17 cellular contexts compared by ENCODE assay signal in genomic region chr3:70620367-70620766, GRCh38.
DNase-seq lines count a peak whose midpoint lies in the region; ATAC-seq and TF ChIP-seq lines count a peak whose summit lies in the region.
"Had no signal": no experiment of that assay in that cellular context is flagged by ENCODE, and none has a peak within 500 bp of the region (broad histone marks: within the 10 kb centered on the region; RNA-seq: fewer than 3 reads in every experiment).

No MANE protein-coding gene starts in this region.

- H4K20me1 ChIP-seq in mammary epithelial cell (ENCODE audit: insufficient read depth, low read length), result no peaks in the 10 kb centered on the region
- no peaks in the 10 kb centered on the region for H4K20me1 ChIP-seq in neural progenitor cell (ENCODE audit: low read depth)
- H4K20me1 ChIP-seq: BLaER1 had no signal

- CTCF ChIA-PET in mammary epithelial cell (lab: Charles Lee; ENCODE audit: low non-redundant PET), result no interaction called here

- H3K4me1 ChIP-seq in mammary epithelial cell (ENCODE audit: insufficient read depth, low read length), result no peaks in the 10 kb centered on the region
- peaks cover 12% of the 10 kb centered on the region for H3K4me1 ChIP-seq in neural progenitor cell
- no peaks in the 10 kb centered on the region for H3K4me1 ChIP-seq in aorta (ENCODE audit: control insufficient read depth in 1 of 2, insufficient read depth in 2 of 2, low read length in 2 of 2)
- H3K4me1 ChIP-seq: Caco-2 had no signal

- no peak overlapping the region for H3K9ac ChIP-seq in mammary epithelial cell (ENCODE audit: insufficient read depth, low read length)
- H3K9ac ChIP-seq in neural progenitor cell, result no peak overlapping the region
- H3K9ac ChIP-seq: BLaER1, GM23248 had no signal

- no peaks in the 10 kb centered on the region for H3K36me3 Mint-ChIP-seq in neural progenitor cell
- H3K36me3 Mint-ChIP-seq: CD8-positive, alpha-beta memory T cell had no signal

- no peaks in the 10 kb centered on the region for H3K9me3 ChIP-seq in mammary epithelial cell (replicated peaks; ENCODE audit: insufficient read depth, low read length)
- H3K9me3 ChIP-seq in neural progenitor cell (ENCODE audit: low read depth), result no peaks in the 10 kb centered on the region
- no peaks in the 10 kb centered on the region for H3K9me3 ChIP-seq in aorta (ENCODE audit: control insufficient read depth, low read length)
- H3K9me3 ChIP-seq: BLaER1, Caco-2 had no signal

- H3K4me1 Mint-ChIP-seq in neural progenitor cell, result no peaks in the 10 kb centered on the region
- H3K4me1 Mint-ChIP-seq: CD8-positive, alpha-beta memory T cell had no signal

- in situ Hi-C loops in T47D (cut with HindIII; ENCODE audit: low pct_unique_long_range_greater_than_20kb, low sequenced_read_pairs), result no loop called here
- in situ Hi-C loops in mammary epithelial cell (cut with MboI; ENCODE audit: low sequenced_read_pairs in 2 of 2), result no loop called here

- 68% methylated on average over 2 of the region's 2 CpGs for WGBS in mammary epithelial cell (ENCODE audit: low coverage, missing lambda C conversion rate)
- 11 to 20% methylated on average over 2 of the region's 2 CpGs for WGBS in aorta, 2 donors

- H3K27ac Mint-ChIP-seq in neural progenitor cell, result no peak overlapping the region
- H3K27ac Mint-ChIP-seq: H9 had no signal

- H3K4me2 ChIP-seq in mammary epithelial cell (ENCODE audit: insufficient read depth, low read depth, low read length) (no peak overlapping the region), neural progenitor cell (peak overlapping the region; percentile 29)
- H3K4me2 ChIP-seq: BLaER1 had no signal

- H3K27me3 ChIP-seq in mammary epithelial cell (ENCODE audit: insufficient read depth, low read length) (no peaks in the 10 kb centered on the region), neural progenitor cell (no peaks in the 10 kb centered on the region), aorta (ENCODE audit: control insufficient read depth in 1 of 2, insufficient read depth in 2 of 2, low read length in 1 of 2) (no peaks in the 10 kb centered on the region)
- H3K27me3 ChIP-seq: BLaER1 had no signal

- no peaks in the 10 kb centered on the region for H3F3A ChIP-seq in neural progenitor cell (ENCODE audit: low read depth)

- H3K4me3 ChIP-seq in mammary epithelial cell (replicated peaks in 1 of 3; ENCODE audit: insufficient read depth in 1 of 3, low read depth in 2 of 3, low read length in 3 of 3), result no peak overlapping the region
- no peak overlapping the region for H3K4me3 ChIP-seq in neural progenitor cell
- H3K4me3 ChIP-seq in aorta (ENCODE audit: low read length in 2 of 2), result no peak overlapping the region
- H3K4me3 ChIP-seq: BLaER1, GM12878, GM23248 had no signal

- H3K27me3 Mint-ChIP-seq in neural progenitor cell (ENCODE audit: insufficient read depth, low read depth), result no peaks in the 10 kb centered on the region

- H3K36me3 ChIP-seq in mammary epithelial cell (ENCODE audit: insufficient read depth, low read length), result no peaks in the 10 kb centered on the region
- no peaks in the 10 kb centered on the region for H3K36me3 ChIP-seq in neural progenitor cell
- no peaks in the 10 kb centered on the region for H3K36me3 ChIP-seq in aorta (ENCODE audit: control insufficient read depth in 1 of 2, insufficient read depth in 2 of 2, low read length in 1 of 2)
- H3K36me3 ChIP-seq: BLaER1 had no signal

- no peak overlapping the region for H2AFZ ChIP-seq in mammary epithelial cell (ENCODE audit: low read depth, low read length)
- H2AFZ ChIP-seq in neural progenitor cell (replicated peaks), result no peak overlapping the region
- H2AFZ ChIP-seq: GM23248 had no signal

- intact Hi-C loops in mammary epithelial cell (cut with micrococcal nuclease), result no loop called here
- intact Hi-C loops in aorta (cut with DNase I), result no loop called here

- H3K79me2 ChIP-seq in mammary epithelial cell (ENCODE audit: insufficient read depth, low read length) (no peaks in the 10 kb centered on the region), neural progenitor cell (ENCODE audit: low read depth) (no peaks in the 10 kb centered on the region)

- H3K27ac ChIP-seq in mammary epithelial cell (ENCODE audit: insufficient read depth, low read depth, low read length) (no peak overlapping the region), VCaP (peak overlapping the region; percentile 42; the same call in 1 of the 2 replicates), neural progenitor cell (no peak overlapping the region), aorta (ENCODE audit: low read depth in 1 of 2, low read length in 2 of 2) (no peak overlapping the region)
- H3K27ac ChIP-seq: 22Rv1, BLaER1, GM23248 had no signal

- H3K9me3 Mint-ChIP-seq in neural progenitor cell, result no peaks in the 10 kb centered on the region
- H3K9me3 Mint-ChIP-seq: CD8-positive, alpha-beta memory T cell had no signal

- DNase-seq in DMS53 (lab: John Stamatoyannopoulos, UW) (peak; percentile 0), DMS53 treated with DMSO at 0.1 percent for 48 hours (lab: John Stamatoyannopoulos, UW; ENCODE audit: unreplicated experiment) (no peak), T47D (ENCODE audit: low read depth in 1 of 2, low spot score in 1 of 2) (peak; percentile 7 to 52), mammary epithelial cell (no peak), neural progenitor cell (ENCODE audit: low spot score) (no peak), AG08395 (ENCODE audit: low spot score) (no peak), aorta (no peak)
- DNase-seq: AML-193; Caco-2; CD8-positive, alpha-beta memory T cell; DMS79; GM23248; H9 had no signal

- BruUV-seq in mammary epithelial cell (replicated peaks; lab: Mats Ljungman, UMichigan), result no TSS peak

- no peak for TF ChIP-seq CTCF in mammary epithelial cell (conservative IDR thresholded peaks at IDR 0.05 in 1 of 2, IDR thresholded peaks at IDR 0.05 in 1 of 2; ENCODE audit: extremely low read depth in 1 of 2, insufficient read depth in 1 of 2, low read depth in 1 of 2, low read length in 2 of 2)
- no peak for TF ChIP-seq CTCF in VCaP (conservative IDR thresholded peaks at IDR 0.05)
- TF ChIP-seq CTCF in neural progenitor cell (IDR thresholded peaks at IDR 0.05), result no peak

- dilution Hi-C loops in mammary epithelial cell (cut with HindIII; ENCODE audit: low sequenced_read_pairs), result no loop called here

- no peak for ATAC-seq in aorta (ENCODE audit: low FRiP score)
- ATAC-seq: GM12878 had no signal

- no peak overlapping the region for H3K4me3 Mint-ChIP-seq in neural progenitor cell
- H3K4me3 Mint-ChIP-seq: CD8-positive, alpha-beta memory T cell; H9 had no signal

Comparison
In these comparisons a context has a peak if more than half of its experiments do, and no peak if none do; other contexts are left out.
1. DNase-seq: peak in DMS53 (single experiment) and T47D (2 of 2); none in DMS53 treated with DMSO at 0.1 percent for 48 hours (single experiment), mammary epithelial cell (single experiment), neural progenitor cell (single experiment), AG08395 (single experiment) and aorta (0 of 2).